ENCODE assay signal across 1 cellular context in the genomic region with DNA sequence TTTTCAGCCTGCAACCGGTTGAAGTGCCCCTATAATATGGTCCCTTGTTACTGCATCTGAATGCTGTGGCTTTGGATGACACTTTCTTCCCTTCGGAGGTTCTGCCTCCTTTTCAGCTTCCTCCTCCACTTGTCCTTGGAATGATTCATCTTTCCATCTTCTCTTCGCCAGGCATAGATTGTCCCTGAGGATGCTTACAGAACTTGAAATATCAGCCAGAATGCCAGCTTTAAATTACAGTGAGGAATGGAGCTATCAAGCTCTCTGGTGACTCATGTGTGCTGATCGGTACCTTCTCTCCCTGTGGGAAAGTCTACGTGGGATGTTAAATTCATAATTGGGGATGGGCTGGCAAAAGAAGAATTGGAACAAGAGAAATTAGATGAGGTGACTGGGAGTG.
TF ChIP-seq lines count a peak whose summit lies in the region.

No MANE protein-coding gene starts in this region.

TF ChIP-seq in HepG2, 621 proteins besides CTCF, POLR2A, EP300 and RAD21:
- no peak for TF ChIP-seq MBD4 (IDR thresholded peaks at IDR 0.05; ENCODE audit: borderline replicate concordance, low read length)
- TF ChIP-seq PCBP2 (optimal IDR thresholded peaks at IDR 0.05; ENCODE audit: low read depth, low read length, poor library complexity, severe bottlenecking) = no peak
- TF ChIP-seq KLF9 (CRISPR knock-in tag; IDR thresholded peaks at IDR 0.05; ENCODE audit: low read depth) = no peak
- TF ChIP-seq NBN (conservative IDR thresholded peaks at IDR 0.05) = no peak
- TF ChIP-seq ZNF816 (CRISPR knock-in tag; IDR thresholded peaks at IDR 0.05; ENCODE audit: borderline replicate concordance) = no peak
- no peak for TF ChIP-seq SETDB1 (CRISPR knock-in tag; IDR thresholded peaks at IDR 0.05; ENCODE audit: borderline replicate concordance)
- no peak for TF ChIP-seq RERE (CRISPR knock-in tag; IDR thresholded peaks at IDR 0.05; ENCODE audit: low read depth)
- TF ChIP-seq AHDC1 (CRISPR knock-in tag; IDR thresholded peaks at IDR 0.05; ENCODE audit: borderline replicate concordance) = no peak
- TF ChIP-seq STAT5B (CRISPR knock-in tag; IDR thresholded peaks at IDR 0.05) = no peak
- TF ChIP-seq ELF1 (CRISPR knock-in tag; IDR thresholded peaks at IDR 0.05) = no peak
- no peak for TF ChIP-seq ATF7 (IDR thresholded peaks at IDR 0.05)
- TF ChIP-seq ATF7 (CRISPR knock-in tag; IDR thresholded peaks at IDR 0.05) = no peak
- TF ChIP-seq FOXP1 (IDR thresholded peaks at IDR 0.05) = no peak
- TF ChIP-seq FOXP1 (CRISPR knock-in tag; IDR thresholded peaks at IDR 0.05) = no peak
- TF ChIP-seq SOX13 (IDR thresholded peaks at IDR 0.05) = no peak
- TF ChIP-seq SOX13 (CRISPR knock-in tag; conservative IDR thresholded peaks at IDR 0.05 in 1 of 2, IDR thresholded peaks at IDR 0.05 in 1 of 2) = no peak
- no peak for TF ChIP-seq CC2D1A (CRISPR knock-in tag; IDR thresholded peaks at IDR 0.05)
- TF ChIP-seq, protein P1, sequence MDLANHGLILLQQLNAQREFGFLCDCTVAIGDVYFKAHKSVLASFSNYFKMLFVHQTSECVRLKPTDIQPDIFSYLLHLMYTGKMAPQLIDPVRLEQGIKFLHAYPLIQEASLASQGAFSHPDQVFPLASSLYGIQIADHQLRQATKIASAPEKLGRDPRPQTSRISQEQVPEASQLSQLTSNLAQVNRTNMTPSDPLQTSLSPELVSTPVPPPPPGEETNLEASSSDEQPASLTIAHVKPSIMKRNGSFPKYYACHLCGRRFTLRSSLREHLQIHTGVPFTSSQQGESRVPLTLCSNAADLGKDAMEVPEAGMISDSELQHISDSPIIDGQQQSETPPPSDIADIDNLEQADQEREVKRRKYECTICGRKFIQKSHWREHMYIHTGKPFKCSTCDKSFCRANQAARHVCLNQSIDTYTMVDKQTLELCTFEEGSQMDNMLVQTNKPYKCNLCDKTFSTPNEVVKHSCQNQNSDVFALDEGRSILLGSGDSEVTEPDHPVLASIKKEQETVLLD (CRISPR knock-in tag; IDR thresholded peaks at IDR 0.05; ENCODE audit: low read depth) = no peak
TF ChIP-seq in HepG2: peak in this region for 0.
